Comparison of ENCODE assay signal across 7 cellular contexts in the genomic region with DNA sequence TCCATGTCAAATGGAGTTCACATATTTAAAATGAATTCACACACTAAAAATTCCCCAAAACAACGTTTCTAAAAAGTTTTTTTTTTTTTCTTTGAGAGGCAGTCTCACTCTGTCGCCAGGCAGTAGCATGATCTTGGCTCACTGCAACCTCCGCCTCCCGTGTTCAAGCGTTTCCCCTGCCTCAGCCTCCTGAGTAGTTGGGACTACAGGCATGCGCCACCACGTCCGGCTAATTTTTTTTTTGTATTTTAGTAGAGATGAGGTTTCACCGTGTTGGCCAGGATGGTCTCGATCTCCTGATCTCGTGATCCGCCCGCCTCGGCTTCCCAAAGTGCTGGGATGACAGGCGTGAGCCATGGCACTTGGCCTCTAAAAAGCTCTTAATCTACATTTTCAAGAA. TPM values are rescaled to one million over a fixed set of nuclear protein-coding genes. Genes with fewer than 3 reads are reported as not detected.
DNase-seq lines count a peak whose midpoint lies in the region; ATAC-seq, FAIRE-seq and TF ChIP-seq lines count a peak whose summit lies in the region.
"Not testable (repeated sequence)": the region's sequence is repeated elsewhere in the genome, so short reads cannot be mapped to it uniquely, and the experiment has no call there.

No MANE protein-coding gene starts in this region.

- not testable (repeated sequence) for H3K27me3 ChIP-seq in CD8-positive, alpha-beta T cell (ENCODE audit: insufficient read depth, low read length); Loucy (ENCODE audit: insufficient read depth, low read length, poor library complexity, severe bottlenecking); K562 (ENCODE audit: control insufficient read depth in 2 of 2, insufficient read depth in 2 of 2, low read length in 2 of 2); osteoblast (ENCODE audit: insufficient read depth, low read length); smooth muscle cell (ENCODE audit: low read depth)

- H3K4me3 Mint-ChIP-seq in CD8-positive, alpha-beta T cell = peak overlapping the region; percentile 5
- not testable (repeated sequence) for H3K4me3 Mint-ChIP-seq in T-helper 17 cell, mesothelial cell of epicardium

- not testable (repeated sequence) for TF ChIP-seq RAD21 in K562 (CRISPR knock-in tag; conservative IDR thresholded peaks at IDR 0.05 in 1 of 2, IDR thresholded peaks at IDR 0.05 in 1 of 2)

- not testable (repeated sequence) for ATAC-seq in CD8-positive, alpha-beta T cell; T-helper 17 cell
- peak; percentile 46 for ATAC-seq in K562

- not testable (repeated sequence) for TF ChIP-seq CTCF in CD8-positive, alpha-beta T cell (IDR thresholded peaks at IDR 0.05); Loucy (conservative IDR thresholded peaks at IDR 0.05; ENCODE audit: low read length); K562 (IDR thresholded peaks at IDR 0.05 in 2 of 3, conservative IDR thresholded peaks at IDR 0.05 in 1 of 3; ENCODE audit: insufficient read depth in 2 of 3, low read depth in 1 of 3, low read length in 3 of 3); mesothelial cell of epicardium (IDR thresholded peaks at IDR 0.05; ENCODE audit: unreplicated experiment); osteoblast (IDR thresholded peaks at IDR 0.05; ENCODE audit: extremely low read depth, low read depth, low read length); smooth muscle cell (IDR thresholded peaks at IDR 0.05; ENCODE audit: borderline replicate concordance, insufficient read depth, poor library complexity, severe bottlenecking)

- not testable (repeated sequence) for H2AFZ ChIP-seq in Loucy (ENCODE audit: low read length); K562 (ENCODE audit: low read depth, low read length); osteoblast (ENCODE audit: low read length); smooth muscle cell (ENCODE audit: low read depth)

- TF ChIP-seq EP300 in K562 (IDR thresholded peaks at IDR 0.05; ENCODE audit: low read length) = not testable (repeated sequence)

- not testable (repeated sequence) for H3K4me3 ChIP-seq in CD8-positive, alpha-beta T cell (ENCODE audit: low read depth, low read length); K562; osteoblast (ENCODE audit: insufficient read depth, low read length); smooth muscle cell
- peak overlapping the region; percentile 100 for H3K4me3 ChIP-seq in Loucy (ENCODE audit: low read length, poor library complexity, severe bottlenecking)

- H3K9me2 ChIP-seq in Loucy (replicated peaks; ENCODE audit: low read depth, low read length) = not testable (repeated sequence)

- H3K27me3 Mint-ChIP-seq in CD8-positive, alpha-beta T cell (ENCODE audit: low read depth); T-helper 17 cell; mesothelial cell of epicardium (ENCODE audit: low read depth): not testable (repeated sequence)

- H3K9me3 Mint-ChIP-seq in CD8-positive, alpha-beta T cell; mesothelial cell of epicardium: not testable (repeated sequence)

- WGBS in K562 (ENCODE audit: insufficient coverage, low coverage, missing lambda C conversion rate) = 22% methylated on average over 13 of the region's 15 CpGs
- WGBS in smooth muscle cell (ENCODE audit: low lambda C conversion rate) = 89% methylated on average over 15 of the region's 15 CpGs

- BruUV-seq in K562 (replicated peaks; lab: Mats Ljungman, UMichigan) = not testable (repeated sequence)

- peaks cover 85% of the 10 kb centered on the region for H3K4me1 Mint-ChIP-seq in CD8-positive, alpha-beta T cell (ENCODE audit: low read depth)
- H3K4me1 Mint-ChIP-seq in T-helper 17 cell = peaks cover 44% of the 10 kb centered on the region
- peaks cover 30% of the 10 kb centered on the region for H3K4me1 Mint-ChIP-seq in mesothelial cell of epicardium

- intact Hi-C loops in CD8-positive, alpha-beta T cell (cut with DNase I, micrococcal nuclease); K562 (cut with micrococcal nuclease): not testable (repeated sequence)

- not testable (repeated sequence) for H3K27ac Mint-ChIP-seq in CD8-positive, alpha-beta T cell
- peak overlapping the region; percentile 67 for H3K27ac Mint-ChIP-seq in T-helper 17 cell
- peak overlapping the region; percentile 9 for H3K27ac Mint-ChIP-seq in mesothelial cell of epicardium

- H3K79me2 ChIP-seq in Loucy (ENCODE audit: insufficient read depth, low read length) (peaks cover 97% of the 10 kb centered on the region), K562 (ENCODE audit: control insufficient read depth, insufficient read depth, low read length) (peaks cover 97% of the 10 kb centered on the region), osteoblast (ENCODE audit: insufficient read depth, low read length) (peaks cover 97% of the 10 kb centered on the region), smooth muscle cell (ENCODE audit: low read depth) (peaks cover 97% of the 10 kb centered on the region)

- H3K27ac ChIP-seq in CD8-positive, alpha-beta T cell (ENCODE audit: low read depth, low read length); K562 (ENCODE audit: extremely low read depth, low read depth, low read length): not testable (repeated sequence)
- peak overlapping the region; percentile 41 for H3K27ac ChIP-seq in osteoblast (ENCODE audit: low read depth, low read length)
- peak overlapping the region; percentile 0 for H3K27ac ChIP-seq in smooth muscle cell (ENCODE audit: low read depth)

- peaks cover 30% of the 10 kb centered on the region for H3K4me1 ChIP-seq in CD8-positive, alpha-beta T cell (ENCODE audit: insufficient read depth, low read length)
- peaks cover 77% of the 10 kb centered on the region for H3K4me1 ChIP-seq in Loucy (ENCODE audit: insufficient read depth, low read length, poor library complexity, severe bottlenecking)
- H3K4me1 ChIP-seq in K562 (replicated peaks in 1 of 2; ENCODE audit: control insufficient read depth in 2 of 2, insufficient read depth in 2 of 2, low read length in 2 of 2) = not testable (repeated sequence)
- H3K4me1 ChIP-seq in osteoblast (ENCODE audit: insufficient read depth, low read length) = peaks cover 23% of the 10 kb centered on the region
- peaks cover 16% of the 10 kb centered on the region for H3K4me1 ChIP-seq in smooth muscle cell (ENCODE audit: low read depth)

- H3K9me3 ChIP-seq in CD8-positive, alpha-beta T cell (ENCODE audit: low read length); Loucy (ENCODE audit: insufficient read depth, low read depth, low read length); T-helper 17 cell (ENCODE audit: control insufficient read depth, low read length, poor library complexity, severe bottlenecking); K562 (replicated peaks; ENCODE audit: control insufficient read depth, insufficient read depth, low read depth, low read length); osteoblast (ENCODE audit: low read depth, low read length); smooth muscle cell (replicated peaks; ENCODE audit: low read depth): not testable (repeated sequence)

- H3K4me2 ChIP-seq in Loucy (ENCODE audit: low read depth, low read length, poor library complexity, severe bottlenecking) (peak overlapping the region; percentile 95), K562 (ENCODE audit: insufficient read depth, low read length) (peak overlapping the region; percentile 26; the same call in 1 of the 2 replicates), osteoblast (ENCODE audit: insufficient read depth, low read length) (peak overlapping the region; percentile 29)
- not testable (repeated sequence) for H3K4me2 ChIP-seq in smooth muscle cell

- CTCF ChIA-PET in CD8-positive, alpha-beta T cell (lab: Charles Lee); K562 (lab: Yijun Ruan, JAX; ENCODE audit: low intra/inter-chr PET ratio): not testable (repeated sequence)

- peak overlapping the region; percentile 99 for H3K9ac ChIP-seq in Loucy (ENCODE audit: low read depth, low read length, poor library complexity, severe bottlenecking)
- H3K9ac ChIP-seq in K562 (ENCODE audit: insufficient read depth in 1 of 2, low read depth in 2 of 2, low read length in 2 of 2) = peak overlapping the region in 1 of 2 experiments; percentile 53; a peak in 1 of 4 replicates
- H3K9ac ChIP-seq in smooth muscle cell (ENCODE audit: low read depth) = not testable (repeated sequence)

- not testable (repeated sequence) for H3F3A ChIP-seq in Loucy (ENCODE audit: low read depth); smooth muscle cell (ENCODE audit: low read depth)

- not testable (repeated sequence) for H3K9me1 ChIP-seq in K562 (ENCODE audit: control insufficient read depth, insufficient read depth, low read length)

- in situ Hi-C loops in K562 (cut with MboI) = not testable (repeated sequence)

- H4K20me1 ChIP-seq in Loucy (ENCODE audit: insufficient read depth, low read length, poor library complexity, severe bottlenecking) (peaks cover 95% of the 10 kb centered on the region), K562 (replicated peaks; ENCODE audit: control insufficient read depth, insufficient read depth, low read length) (peaks cover 41% of the 10 kb centered on the region), osteoblast (ENCODE audit: insufficient read depth, low read length) (peaks cover 68% of the 10 kb centered on the region), smooth muscle cell (ENCODE audit: low read depth) (peaks cover 97% of the 10 kb centered on the region)

- not testable (repeated sequence) for TF ChIP-seq POLR2A in K562 (conservative IDR thresholded peaks at IDR 0.05)

- peaks cover 24% of the 10 kb centered on the region for H3K36me3 Mint-ChIP-seq in CD8-positive, alpha-beta T cell
- H3K36me3 Mint-ChIP-seq in T-helper 17 cell (ENCODE audit: low read depth); mesothelial cell of epicardium: not testable (repeated sequence)

- H3K36me3 ChIP-seq in CD8-positive, alpha-beta T cell (ENCODE audit: insufficient read depth, low read length); Loucy (ENCODE audit: insufficient read depth, low read length); osteoblast (ENCODE audit: insufficient read depth, low read length); smooth muscle cell (ENCODE audit: low read depth): not testable (repeated sequence)
- H3K36me3 ChIP-seq in K562 (ENCODE audit: control insufficient read depth, insufficient read depth, low read length) = peaks cover 29% of the 10 kb centered on the region

- POLR2A ChIA-PET in CD8-positive, alpha-beta T cell (lab: Charles Lee); K562 (lab: Yijun Ruan, JAX): not testable (repeated sequence)

- DNase-seq in CD8-positive, alpha-beta T cell; T-helper 17 cell; mesothelial cell of epicardium (ENCODE audit: low spot score in 2 of 2, unreplicated experiment in 2 of 2); osteoblast (ENCODE audit: insufficient read length, low spot score, missing footprints); smooth muscle cell (lab: John Stamatoyannopoulos, UW; ENCODE audit: unreplicated experiment): not testable (repeated sequence)
- peak in 1 of 4 experiments; percentile 31 for DNase-seq in K562 (ENCODE audit: extremely low read depth in 1 of 4, low spot score in 3 of 4)

- FAIRE-seq in K562 (lab: Jason Lieb, UNC) = not testable (repeated sequence)

RNA-seq across cellular contexts. Expression of gene UBE3A, which starts 5.7 kb away (rescaled TPM):
- total RNA-seq in CD8-positive, alpha-beta T cell = 100 to 1,000 TPM; 133 to 138 TPM
- total RNA-seq in T-helper 17 cell = 100 to 1,000 TPM; 109 to 115 TPM
- total RNA-seq in K562 (2011; cell fraction: chromatin; rRNA removed; ENCODE audit: low replicate concordance) = 55.3 and 167 TPM in 2 replicates
- 36.9 and 42.2 TPM in 2 replicates for total RNA-seq in K562 (2011; cell fraction: nucleolus; rRNA removed)
- total RNA-seq in K562 (2011; cell fraction: nucleoplasm; rRNA removed) = 81.8 and 150 TPM in 2 replicates
- total RNA-seq in K562 (2014; rRNA removed) = 43.2 and 47.0 TPM in 2 replicates
- 75.8 and 86.7 TPM in 2 replicates for total RNA-seq in K562 (2014; rRNA removed; fragmentation: Illumina TruSeq; extraction: Trizol)
- total RNA-seq in K562 (2015; rRNA removed; fragmentation: Illumina TruSeq; extraction: Trizol) = 72.8 and 76.3 TPM in 2 replicates
- 103 TPM in 2 replicates for total RNA-seq in K562 (2021)
- 50.8 and 60.2 TPM in 2 replicates for polyA plus RNA-seq in K562 (2011; rRNA removed)
- polyA plus RNA-seq in K562 (2011; cell fraction: cytosol; rRNA removed) = 10.6 and 17.9 TPM in 2 replicates
- polyA plus RNA-seq in K562 (2011; cell fraction: nucleus; rRNA removed) = 49.2 and 67.7 TPM in 2 replicates
- polyA plus RNA-seq in K562 (2012) = 27.4 and 29.4 TPM in 2 replicates
- polyA plus RNA-seq in K562 (2014; fragmentation: Illumina TruSeq; extraction: Trizol) = 58.7 and 61.8 TPM in 2 replicates
- 10 to 100 TPM; 29.3 to 30.5 TPM for polyA plus RNA-seq in K562 (2014; fragmentation: Nextera tagmentation; extraction: Ambion mirVana)
- polyA plus RNA-seq in K562 (2014; rRNA removed) = 28.1 and 38.1 TPM in 2 replicates
- polyA minus RNA-seq in K562 (2011; rRNA and poly(A)+ RNA removed) = 139 and 163 TPM in 2 replicates
- polyA minus RNA-seq in K562 (2011; cell fraction: cytosol; rRNA and poly(A)+ RNA removed) = 48.4 and 56.2 TPM in 2 replicates
- 102 and 133 TPM in 2 replicates for polyA minus RNA-seq in K562 (2011; cell fraction: nucleus; rRNA and poly(A)+ RNA removed)
- total RNA-seq in mesothelial cell of epicardium = 129 to 138 TPM (median 138 TPM) in 3 replicates
- total RNA-seq in osteoblast = 91.2 and 94.0 TPM in 2 replicates
- 93.9 and 115 TPM in 2 replicates for total RNA-seq in smooth muscle cell
- 66.6 and 70.4 TPM in 2 replicates for polyA plus RNA-seq in smooth muscle cell
